Comparison of ENCODE assay signal across 8 cellular contexts in genomic region chr15:44584162-44584749, GRCh38. TPM values are rescaled to one million over a fixed set of nuclear protein-coding genes. Genes with fewer than 3 reads are reported as not detected.
A peak's percentile ranks its signal among the peaks of the same experiment; 100 is the strongest.
DNase-seq lines count a peak whose midpoint lies in the region; ATAC-seq lines count a peak whose summit lies in the region.

No MANE protein-coding gene starts in this region.

- ATAC-seq in left cardiac atrium, result peak; percentile 62 to 79
- no peak for ATAC-seq in HG02678 (IDR thresholded peaks at IDR 0.05; ENCODE audit: unreplicated experiment)

- intact Hi-C loops in left cardiac atrium (cut with DNase I), result loop anchor here in 1 of 2 donors (10.0 kb wide), 1 partner anchor 151 kb away; the partner anchor contains the start of gene TRIM69

- DNase-seq in NCI-H510A treated with DMSO at 0.1 percent for 48 hours (lab: John Stamatoyannopoulos, UW), result peak; percentile 5
- no peak for DNase-seq in NCI-H510A (lab: John Stamatoyannopoulos, UW)
- peak; percentile 57 for DNase-seq in NCI-H69 (lab: John Stamatoyannopoulos, UW)
- DNase-seq in activated T-helper 1 cell treated with anti-CD3 and anti-CD28 coated beads, Interleukin-2, amount 50 U/mL, for 16 hours (ENCODE audit: low read depth in 1 of 2, low spot score in 1 of 2), result peak; percentile 17 to 32
- peak; percentile 36 for DNase-seq in left cardiac atrium
- DNase-seq in stimulated activated CD4-positive, alpha-beta T cell treated with anti-CD3 and anti-CD28 coated beads, Interleukin-4, amount 100 ng/mL, for 48 hours (ENCODE audit: low read depth in 2 of 2), result peak; percentile 48 to 51
- no peak for DNase-seq in NCI-H2107 treated with DMSO at 0.1 percent for 48 hours (lab: John Stamatoyannopoulos, UW; ENCODE audit: unreplicated experiment)

RNA-seq across cellular contexts. Expression of gene EIF3J, which starts 47.3 kb away (rescaled TPM):
- total RNA-seq in left cardiac atrium, result 10 to 100 TPM; 59.3 to 77.0 TPM

Comparison
In these comparisons a context has a peak if more than half of its experiments do, and no peak if none do; other contexts are left out.
1. DNase-seq: peak in NCI-H510A treated with DMSO at 0.1 percent for 48 hours (single experiment), NCI-H69 (single experiment), activated T-helper 1 cell treated with anti-CD3 and anti-CD28 coated beads, Interleukin-2, amount 50 U/mL, for 16 hours (2 of 2), left cardiac atrium (single experiment) and stimulated activated CD4-positive, alpha-beta T cell treated with anti-CD3 and anti-CD28 coated beads, Interleukin-4, amount 100 ng/mL, for 48 hours (2 of 2); none in NCI-H510A (single experiment) and NCI-H2107 treated with DMSO at 0.1 percent for 48 hours (single experiment).